ENCODE assay signal across 19 cellular contexts in genomic region chr6:4670824-4671409, GRCh38.
"Had no signal": no experiment of that assay in that cellular context is flagged by ENCODE, and none has a peak within 500 bp of the region (broad histone marks: within the 10 kb centered on the region; RNA-seq: fewer than 3 reads in every experiment).

No MANE protein-coding gene starts in this region.

- H3K36me3 Mint-ChIP-seq: natural killer cell; stimulated activated effector memory CD8-positive, alpha-beta T cell treated with anti-CD3 and anti-CD28 coated beads, Interleukin-12 subunit alpha, Interleukin-12 subunit beta, amount 100 ng/mL, for 72 hours had no signal

- H3K4me1 ChIP-seq: suprapubic skin, upper lobe of right lung had no signal

- H3K9me3 ChIP-seq: heart left ventricle, mucosa of descending colon, ovary, suprapubic skin, tibial artery, upper lobe of right lung, vagina had no signal

- H3K27ac ChIP-seq: heart left ventricle, ovary, suprapubic skin, tibial artery, upper lobe of right lung had no signal

- H3K4me1 Mint-ChIP-seq: natural killer cell had no signal

- H3K4me3 Mint-ChIP-seq: dendritic cell treated with granulocyte-macrophage colony-stimulating factor and Interleukin-4, amounts not matched to agents 40 ng/mL and 50 ng/mL, for 4 days; natural killer cell; neural crest cell; stimulated activated effector memory CD8-positive, alpha-beta T cell treated with anti-CD3 and anti-CD28 coated beads, Interleukin-12 subunit alpha, Interleukin-12 subunit beta, amount 100 ng/mL, for 72 hours had no signal

- H3K9me3 Mint-ChIP-seq: dendritic cell treated with granulocyte-macrophage colony-stimulating factor and Interleukin-4, amounts not matched to agents 40 ng/mL and 50 ng/mL, for 4 days; natural killer cell; neural crest cell; stimulated activated effector memory CD8-positive, alpha-beta T cell treated with anti-CD3 and anti-CD28 coated beads, Interleukin-12 subunit alpha, Interleukin-12 subunit beta, amount 100 ng/mL, for 72 hours had no signal

- H3K36me3 ChIP-seq: heart left ventricle, ovary, suprapubic skin, tibial artery, upper lobe of right lung, vagina had no signal

- H3K27ac Mint-ChIP-seq: dendritic cell treated with granulocyte-macrophage colony-stimulating factor and Interleukin-4, amounts not matched to agents 40 ng/mL and 50 ng/mL, for 4 days; natural killer cell; stimulated activated effector memory CD8-positive, alpha-beta T cell treated with anti-CD3 and anti-CD28 coated beads, Interleukin-12 subunit alpha, Interleukin-12 subunit beta, amount 100 ng/mL, for 72 hours had no signal

- H3K4me3 ChIP-seq: heart left ventricle, mucosa of descending colon, ovary, suprapubic skin, tibial artery, upper lobe of right lung, vagina had no signal

- ATAC-seq: heart left ventricle; left colon; mucosa of descending colon; natural killer cell; right cardiac atrium; stimulated activated effector memory CD8-positive, alpha-beta T cell treated with anti-CD3 and anti-CD28 coated beads, Interleukin-12 subunit alpha, Interleukin-12 subunit beta, amount 100 ng/mL, for 72 hours; stimulated activated naive CD8-positive, alpha-beta T cell treated with anti-CD3 and anti-CD28 coated beads, Interleukin-15, Interleukin-2, amounts not matched to agents 100 U/mL and 50 U/mL, for 24 hours had no signal

- DNase-seq: erythroblast; heart left ventricle; hippocampal formation; left colon; mucosa of descending colon; natural killer cell; ovary; right cardiac atrium; small intestine; stimulated activated CD4-positive, alpha-beta T cell treated with anti-CD3 and anti-CD28 coated beads, Interleukin-12 subunit alpha, Interleukin-12 subunit beta, amount 100 ng/mL, for 4 hours; stimulated activated CD4-positive, alpha-beta T cell treated with anti-CD3 and anti-CD28 coated beads, Interleukin-2, amount 100 ng/mL, for 48 hours; stimulated activated naive CD8-positive, alpha-beta T cell treated with anti-CD3 and anti-CD28 coated beads, Interleukin-15, Interleukin-2, amounts not matched to agents 100 U/mL and 50 U/mL, for 24 hours; tibial artery; upper lobe of right lung had no signal

- H3K27me3 ChIP-seq: heart left ventricle, ovary, suprapubic skin, tibial artery, upper lobe of right lung, vagina had no signal
